15 cellular contexts compared by ENCODE assay signal in the genomic region with DNA sequence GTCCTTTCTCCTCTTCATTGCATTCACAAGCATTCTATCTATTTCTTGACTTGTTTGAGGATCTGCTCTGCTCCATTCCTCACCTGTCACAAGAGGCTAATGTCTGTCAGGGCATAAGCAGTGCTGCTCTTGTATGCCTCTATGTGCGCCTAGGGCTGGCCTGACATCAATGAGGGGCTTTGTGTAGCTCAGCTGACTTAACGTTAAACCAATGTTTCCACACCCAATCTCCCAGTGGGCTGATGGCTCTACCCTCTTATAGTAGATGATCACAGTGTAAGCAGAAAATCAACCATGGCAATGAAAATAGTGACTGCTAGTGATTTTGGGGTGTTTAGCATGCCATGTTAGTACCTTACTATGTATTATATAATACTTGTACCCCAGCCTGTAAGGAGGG.
A peak's percentile ranks its signal among the peaks of the same experiment; 100 is the strongest.
DNase-seq lines count a peak whose midpoint lies in the region; ATAC-seq and TF ChIP-seq lines count a peak whose summit lies in the region.
"Had no signal": no experiment of that assay in that cellular context is flagged by ENCODE, and none has a peak within 500 bp of the region (broad histone marks: within the 10 kb centered on the region; RNA-seq: fewer than 3 reads in every experiment).

No MANE protein-coding gene starts in this region.

- no peak overlapping the region for H3K27ac Mint-ChIP-seq in osteocyte (ENCODE audit: unreplicated experiment)
- H3K27ac Mint-ChIP-seq in stimulated activated memory B cell treated with anti-CD40 and anti-IgM and Interleukin-4, amounts not matched to agents 10 μg/mL and 1 μg/mL and 100 μg/mL, for 72 hours, result no peak overlapping the region
- H3K27ac Mint-ChIP-seq: CD4-positive, alpha-beta T cell had no signal

- H3K27me3 Mint-ChIP-seq in osteocyte (ENCODE audit: unreplicated experiment), result peaks cover 5% of the 10 kb centered on the region
- H3K27me3 Mint-ChIP-seq in stimulated activated memory B cell treated with anti-CD40 and anti-IgM and Interleukin-4, amounts not matched to agents 10 μg/mL and 1 μg/mL and 100 μg/mL, for 72 hours, result no peaks in the 10 kb centered on the region
- H3K27me3 Mint-ChIP-seq: CD4-positive, alpha-beta T cell had no signal

- no peak overlapping the region for H3K4me3 Mint-ChIP-seq in osteocyte (ENCODE audit: unreplicated experiment)
- H3K4me3 Mint-ChIP-seq in stimulated activated memory B cell treated with anti-CD40 and anti-IgM and Interleukin-4, amounts not matched to agents 10 μg/mL and 1 μg/mL and 100 μg/mL, for 72 hours, result no peak overlapping the region
- H3K4me3 Mint-ChIP-seq: CD4-positive, alpha-beta T cell had no signal

- ATAC-seq in HG03095 (IDR thresholded peaks at IDR 0.05; ENCODE audit: unreplicated experiment), result no peak
- no peak for ATAC-seq in stimulated activated memory B cell treated with anti-CD40 and anti-IgM and Interleukin-4, amounts not matched to agents 10 μg/mL and 1 μg/mL and 100 μg/mL, for 72 hours
- ATAC-seq: Panc1 had no signal

- DNase-seq in hippocampal formation (lab: John Stamatoyannopoulos, UW) (peak; percentile 28 to 36), pons (ENCODE audit: low spot score) (peak; percentile 88), osteocyte (ENCODE audit: extremely low spot score, unreplicated experiment) (no peak), germinal center (ENCODE audit: low spot score) (no peak)
- DNase-seq: BE2C; CD4-positive, alpha-beta T cell; DMS153; GDM1; NCI-H1092 treated with DMSO at 0.1 percent for 48 hours; NCI-H2081 treated with DMSO at 0.1 percent for 48 hours had no signal

- H3K9me3 Mint-ChIP-seq in osteocyte (ENCODE audit: unreplicated experiment), result no peaks in the 10 kb centered on the region
- H3K9me3 Mint-ChIP-seq in stimulated activated memory B cell treated with anti-CD40 and anti-IgM and Interleukin-4, amounts not matched to agents 10 μg/mL and 1 μg/mL and 100 μg/mL, for 72 hours, result no peaks in the 10 kb centered on the region
- H3K9me3 Mint-ChIP-seq: CD4-positive, alpha-beta T cell had no signal

- no peak for TF ChIP-seq CTCF in osteocyte (IDR thresholded peaks at IDR 0.05)

- no peaks in the 10 kb centered on the region for H3K36me3 Mint-ChIP-seq in osteocyte (ENCODE audit: unreplicated experiment)
- no peaks in the 10 kb centered on the region for H3K36me3 Mint-ChIP-seq in stimulated activated memory B cell treated with anti-CD40 and anti-IgM and Interleukin-4, amounts not matched to agents 10 μg/mL and 1 μg/mL and 100 μg/mL, for 72 hours

- H3K4me1 Mint-ChIP-seq in osteocyte (ENCODE audit: unreplicated experiment), result peaks cover 9% of the 10 kb centered on the region
- no peaks in the 10 kb centered on the region for H3K4me1 Mint-ChIP-seq in stimulated activated memory B cell treated with anti-CD40 and anti-IgM and Interleukin-4, amounts not matched to agents 10 μg/mL and 1 μg/mL and 100 μg/mL, for 72 hours

- peak overlapping the region; percentile 92 for H3K27ac ChIP-seq in angular gyrus (ENCODE audit: low read depth, low read length)
- H3K27ac ChIP-seq: SJSA1 had no signal

Comparison
In these comparisons a context has a peak if more than half of its experiments do, and no peak if none do; other contexts are left out.
1. DNase-seq: peak in hippocampal formation (2 of 2) and pons (single experiment); none in osteocyte (single experiment) and germinal center (single experiment).